19 cellular contexts compared by ENCODE assay signal in the genomic region with DNA sequence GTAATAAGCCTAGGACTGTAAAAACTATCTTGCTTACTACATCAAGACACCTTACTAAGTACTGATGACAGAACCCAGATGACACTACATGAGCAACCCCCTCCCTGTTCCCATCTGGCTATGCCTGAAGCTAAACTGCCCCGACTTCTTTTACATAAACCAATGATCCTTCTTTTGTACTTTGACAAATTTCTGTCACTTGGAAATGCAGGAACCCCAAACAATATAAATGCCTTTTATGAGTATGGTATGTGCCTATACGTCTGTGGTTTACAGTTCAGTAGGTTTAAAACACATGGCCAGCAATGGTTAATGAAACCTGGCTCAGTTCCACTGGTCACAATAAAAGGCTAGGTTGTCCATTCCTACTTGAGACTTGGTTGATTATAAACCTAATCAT. TPM values are rescaled to one million over a fixed set of nuclear protein-coding genes. Genes with fewer than 3 reads are reported as not detected.
A peak's percentile ranks its signal among the peaks of the same experiment; 100 is the strongest.
DNase-seq lines count a peak whose midpoint lies in the region; ATAC-seq, FAIRE-seq and TF ChIP-seq lines count a peak whose summit lies in the region.
"Had no signal": no experiment of that assay in that cellular context is flagged by ENCODE, and none has a peak within 500 bp of the region (broad histone marks: within the 10 kb centered on the region; RNA-seq: fewer than 3 reads in every experiment).

No MANE protein-coding gene starts in this region.

- DNase-seq in keratinocyte (ENCODE audit: low read depth, low spot score) (no peak), renal cortical epithelial cell (ENCODE audit: low read depth) (peak; percentile 70), DMS114 treated with DMSO at 0.1 percent for 48 hours (lab: John Stamatoyannopoulos, UW; ENCODE audit: unreplicated experiment) (no peak), HEK293T (ENCODE audit: extremely low spot score) (no peak)
- DNase-seq: BE2C; CD4-positive, alpha-beta T cell; DND-41; HCEC 1CT; IMR-90; NCI-H187; NCI-H345; NCI-H526; RPMI8226; SJCRH30; T-helper 17 cell had no signal

- H3K4me2 ChIP-seq in keratinocyte (ENCODE audit: control insufficient read depth, extremely low read depth, insufficient read depth, low read depth, low read length) = no peak overlapping the region

- no peak overlapping the region for H2AFZ ChIP-seq in keratinocyte (ENCODE audit: control insufficient read depth, low read length)

- H3K9me1 ChIP-seq in keratinocyte (ENCODE audit: control insufficient read depth, extremely low read depth, insufficient read depth, low read length) = no peaks in the 10 kb centered on the region

- CTCF ChIA-PET in HEK293T (lab: Yijun Ruan, JAX) = no interaction called here

- no peak overlapping the region for H3K27ac ChIP-seq in keratinocyte (ENCODE audit: control insufficient read depth, insufficient read depth, low read length)
- H3K27ac ChIP-seq: SJCRH30 had no signal

- H3K9me3 ChIP-seq in keratinocyte (ENCODE audit: control insufficient read depth, low read depth, low read length) = no peaks in the 10 kb centered on the region
- H3K9me3 ChIP-seq: BE2C, SJCRH30 had no signal

- H3K9ac ChIP-seq in keratinocyte (ENCODE audit: control insufficient read depth, extremely low read depth, insufficient read depth, low read length) = no peak overlapping the region

- H3K4me3 ChIP-seq in keratinocyte (ENCODE audit: control insufficient read depth in 2 of 3, extremely low read depth in 1 of 3, insufficient read depth in 2 of 3, low read depth in 1 of 3, low read length in 3 of 3) = no peak overlapping the region
- H3K4me3 ChIP-seq: SJCRH30 had no signal

- H3K4me1 ChIP-seq in keratinocyte (ENCODE audit: control insufficient read depth, extremely low read depth, insufficient read depth, low read length) = no peaks in the 10 kb centered on the region
- H3K4me1 ChIP-seq: BE2C, SJCRH30 had no signal

- dilution Hi-C loops in keratinocyte (cut with MboI; ENCODE audit: extremely low pct_ligation_motif_present, low sequenced_read_pairs) = no loop called here

- ATAC-seq in GM18511 (IDR thresholded peaks at IDR 0.05; ENCODE audit: unreplicated experiment) (peak; percentile 54), HG03571 (IDR thresholded peaks at IDR 0.05; ENCODE audit: unreplicated experiment) (peak; percentile 57), HG02678 (IDR thresholded peaks at IDR 0.05; ENCODE audit: unreplicated experiment) (no peak)
- ATAC-seq: T-helper 17 cell had no signal

- peak; percentile 44 for FAIRE-seq in keratinocyte (lab: Jason Lieb, UNC)

- no peaks in the 10 kb centered on the region for H4K20me1 ChIP-seq in keratinocyte (ENCODE audit: control insufficient read depth, extremely low read depth, insufficient read depth, low read length)

- POLR2A ChIA-PET in HEK293T (lab: Yijun Ruan, JAX) = no interaction called here

- TF ChIP-seq CTCF in keratinocyte (optimal IDR thresholded peaks at IDR 0.05 in 1 of 3, IDR thresholded peaks at IDR 0.05 in 1 of 3, conservative IDR thresholded peaks at IDR 0.05 in 1 of 3; ENCODE audit: extremely low read depth in 1 of 3, insufficient read depth in 2 of 3, low read length in 3 of 3) = no peak

- H3K79me2 ChIP-seq in keratinocyte (ENCODE audit: control insufficient read depth, insufficient read depth, low read length) = no peaks in the 10 kb centered on the region

- H3K36me3 ChIP-seq in keratinocyte (ENCODE audit: control insufficient read depth in 2 of 2, extremely low read depth in 1 of 2, insufficient read depth in 2 of 2, low read length in 2 of 2) = no peaks in the 10 kb centered on the region
- H3K36me3 ChIP-seq: BE2C, SJCRH30 had no signal

- H3K27me3 ChIP-seq in keratinocyte (ENCODE audit: control insufficient read depth, extremely low read depth, insufficient read depth, low read length) = no peaks in the 10 kb centered on the region
- H3K27me3 ChIP-seq: BE2C, SJCRH30 had no signal

TF ChIP-seq in HEK293T, 16 proteins besides CTCF, POLR2A, EP300 and RAD21:
- TF ChIP-seq, protein P1, sequence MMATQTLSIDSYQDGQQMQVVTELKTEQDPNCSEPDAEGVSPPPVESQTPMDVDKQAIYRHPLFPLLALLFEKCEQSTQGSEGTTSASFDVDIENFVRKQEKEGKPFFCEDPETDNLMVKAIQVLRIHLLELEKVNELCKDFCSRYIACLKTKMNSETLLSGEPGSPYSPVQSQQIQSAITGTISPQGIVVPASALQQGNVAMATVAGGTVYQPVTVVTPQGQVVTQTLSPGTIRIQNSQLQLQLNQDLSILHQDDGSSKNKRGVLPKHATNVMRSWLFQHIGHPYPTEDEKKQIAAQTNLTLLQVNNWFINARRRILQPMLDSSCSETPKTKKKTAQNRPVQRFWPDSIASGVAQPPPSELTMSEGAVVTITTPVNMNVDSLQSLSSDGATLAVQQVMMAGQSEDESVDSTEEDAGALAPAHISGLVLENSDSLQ (IDR thresholded peaks at IDR 0.05) = no peak
- no peak for TF ChIP-seq LEF1 (IDR thresholded peaks at IDR 0.05; ENCODE audit: borderline replicate concordance)
- TF ChIP-seq CTBP1 (IDR thresholded peaks at IDR 0.05; ENCODE audit: borderline replicate concordance) = no peak
- no peak for TF ChIP-seq BHLHE40 (IDR thresholded peaks at IDR 0.05; ENCODE audit: borderline replicate concordance)
- TF ChIP-seq ARNT (IDR thresholded peaks at IDR 0.05) = no peak

RNA-seq across cellular contexts. Expression of a gene that starts 6.1 kb away (rescaled TPM):
- 0.09 to 0.16 TPM (median 0.13 TPM) in 3 replicates for polyA plus RNA-seq in keratinocyte
- polyA plus RNA-seq in keratinocyte (2011; ENCODE audit: low read depth) = 0.35 TPM
- polyA plus RNA-seq in keratinocyte (2011; cell fraction: cytosol; rRNA removed) = not detected in 2 replicates
- 0.81 and 1.0 TPM in 2 replicates for polyA plus RNA-seq in keratinocyte (2011; cell fraction: nucleus; rRNA removed)
- polyA plus RNA-seq in keratinocyte (2012; ENCODE audit: low replicate concordance) = 0.10 TPM in 1 of 2 replicates, not detected in the other
- polyA minus RNA-seq in keratinocyte = 0.29 to 0.30 TPM in 2 of 3 replicates, not detected in the other
- polyA minus RNA-seq in keratinocyte (2011; cell fraction: cytosol; rRNA and poly(A)+ RNA removed) = not detected
- polyA minus RNA-seq in keratinocyte (2011; cell fraction: nucleus; rRNA and poly(A)+ RNA removed) = 0.74 and 1.4 TPM in 2 replicates
- total RNA-seq in renal cortical epithelial cell = 0.15 TPM in 1 of 2 replicates, not detected in the other
- total RNA-seq: HT-29, IMR-90 had no signal

RNA-seq across cellular contexts. Expression of a gene that starts 35.7 kb away (rescaled TPM):
- polyA plus RNA-seq in keratinocyte = 4.7 to 12.7 TPM (median 7.8 TPM) in 3 replicates
- not detected for polyA plus RNA-seq in keratinocyte (2011; ENCODE audit: low read depth)
- polyA plus RNA-seq in keratinocyte (2011; cell fraction: cytosol; rRNA removed) = 5.6 and 12.0 TPM in 2 replicates
- polyA plus RNA-seq in keratinocyte (2011; cell fraction: nucleus; rRNA removed) = 3.1 and 4.2 TPM in 2 replicates
- polyA plus RNA-seq in keratinocyte (2012; ENCODE audit: low replicate concordance) = 1.3 and 10.8 TPM in 2 replicates
- 3.5 to 4.9 TPM (median 4.3 TPM) in 3 replicates for polyA minus RNA-seq in keratinocyte
- polyA minus RNA-seq in keratinocyte (2011; cell fraction: cytosol; rRNA and poly(A)+ RNA removed) = 5.8 TPM
- 2.0 and 3.3 TPM in 2 replicates for polyA minus RNA-seq in keratinocyte (2011; cell fraction: nucleus; rRNA and poly(A)+ RNA removed)
- total RNA-seq in renal cortical epithelial cell = 38.2 and 76.1 TPM in 2 replicates
